In the genomic region with DNA sequence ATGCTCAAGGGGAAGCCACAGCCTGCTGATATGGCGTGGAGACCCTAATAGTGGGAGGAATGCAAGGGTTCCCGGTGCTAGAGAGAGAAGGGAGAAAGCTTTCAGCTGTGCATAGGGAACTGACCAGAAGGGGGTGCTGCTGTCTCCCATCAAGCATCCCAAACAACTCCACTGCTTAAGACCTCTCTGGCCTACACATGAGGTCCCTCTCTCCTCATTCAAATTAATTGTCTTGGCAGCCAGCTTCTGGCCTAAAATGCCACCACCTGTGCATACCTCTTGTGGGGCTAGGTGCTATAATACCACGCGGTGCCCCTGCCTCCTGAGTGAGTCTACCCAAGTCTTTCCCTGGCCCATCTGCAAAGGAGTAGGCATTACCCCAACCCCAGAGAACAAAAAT, we compare ENCODE assay signal across 9 cellular contexts. TPM values are rescaled to one million over a fixed set of nuclear protein-coding genes. Genes with fewer than 3 reads are reported as not detected.
DNase-seq lines count a peak whose midpoint lies in the region; ATAC-seq and TF ChIP-seq lines count a peak whose summit lies in the region.
"Had no signal": no experiment of that assay in that cellular context is flagged by ENCODE, and none has a peak within 500 bp of the region (broad histone marks: within the 10 kb centered on the region; RNA-seq: fewer than 3 reads in every experiment).

No MANE protein-coding gene starts in this region.

- peak; percentile 64 for DNase-seq in COLO668 (lab: John Stamatoyannopoulos, UW; ENCODE audit: unreplicated experiment)
- DNase-seq in activated T-cell treated with anti-CD3 and anti-CD28 coated beads, Interleukin-2, amount 50 U/mL, for 72 hours: peak; percentile 60 to 68
- peak; percentile 82 for DNase-seq in fibroblast of the aortic adventitia (ENCODE audit: low read depth)
- peak in 33 of 56 donors; percentile 5 to 72 (median 33) for DNase-seq in nucleus accumbens (lab: John Stamatoyannopoulos, UW)
- no peak for DNase-seq in vagina (ENCODE audit: extremely low spot score in 2 of 2)

- peak; percentile 64; the same call in 1 of the 2 replicates for TF ChIP-seq CTCF in HEK293 (tag by site-specific recombination; IDR thresholded peaks at IDR 0.05)
- TF ChIP-seq CTCF in OCI-LY1 (IDR thresholded peaks at IDR 0.05; ENCODE audit: low read length): peak; percentile 74
- peak; percentile 92 for TF ChIP-seq CTCF in fibroblast of the aortic adventitia (IDR thresholded peaks at IDR 0.05; ENCODE audit: insufficient read depth, low read length)
- TF ChIP-seq CTCF in vagina (IDR thresholded peaks at IDR 0.05): peak; percentile 39 to 66 (median 44)

- H3K4me2 ChIP-seq in OCI-LY1 (ENCODE audit: low read length): no peak overlapping the region

- no peaks in the 10 kb centered on the region for H3K27me3 Mint-ChIP-seq in activated T-cell treated with anti-CD3 and anti-CD28 coated beads, Interleukin-2, amount 50 U/mL, for 72 hours (ENCODE audit: low read depth)
- H3K27me3 Mint-ChIP-seq: stimulated activated naive CD8-positive, alpha-beta T cell treated with anti-CD3 and anti-CD28 coated beads, Interleukin-15, Interleukin-2, amounts not matched to agents 100 ng/mL and 50 ng/mL, for 24 hours had no signal

- CTCF ChIA-PET in HEK293 (lab: Yijun Ruan, JAX): interaction anchor here (0.6 to 9.8 kb wide), 21 partner anchors 8 to 906 kb away, joined by 3 to 133 read pairs (median 5); a partner anchor contains a TSS

- H3K36me3 ChIP-seq in HEK293 (ENCODE audit: control insufficient read depth in 2 of 2, insufficient read depth in 1 of 2, low read length in 2 of 2) (peaks cover 0 to 46% of the 10 kb centered on the region in 2 experiments; a peak in 1 of 3 replicates), OCI-LY1 (ENCODE audit: insufficient read depth, low read length) (peaks cover 13% of the 10 kb centered on the region), vagina (peaks cover 0 to 12% of the 10 kb centered on the region in 2 donors)

- peaks cover 0 to 4% of the 10 kb centered on the region in 2 donors for H3K36me3 Mint-ChIP-seq in activated T-cell treated with anti-CD3 and anti-CD28 coated beads, Interleukin-2, amount 50 U/mL, for 72 hours (ENCODE audit: insufficient read depth in 2 of 2)

- H3F3A ChIP-seq in OCI-LY1 (ENCODE audit: insufficient read depth, low read length): no peaks in the 10 kb centered on the region

- ATAC-seq in activated T-cell treated with anti-CD3 and anti-CD28 coated beads, Interleukin-2, amount 50 U/mL, for 72 hours (replicated peaks in 1 of 2): peak; percentile 35 to 62
- ATAC-seq in HG02981 (IDR thresholded peaks at IDR 0.05; ENCODE audit: unreplicated experiment): no peak

- H3K9me3 ChIP-seq in HEK293 (ENCODE audit: control insufficient read depth, insufficient read depth, low read depth, low read length): no peaks in the 10 kb centered on the region
- no peaks in the 10 kb centered on the region for H3K9me3 ChIP-seq in OCI-LY1 (ENCODE audit: low read length)
- no peaks in the 10 kb centered on the region for H3K9me3 ChIP-seq in vagina

- no peaks in the 10 kb centered on the region for H3K9me2 ChIP-seq in OCI-LY1 (ENCODE audit: low read depth, low read length)

- no peak overlapping the region for H3K4me3 Mint-ChIP-seq in activated T-cell treated with anti-CD3 and anti-CD28 coated beads, Interleukin-2, amount 50 U/mL, for 72 hours

- no peak overlapping the region for H2AFZ ChIP-seq in OCI-LY1 (ENCODE audit: low read length)

- no peaks in the 10 kb centered on the region for H3K9me3 Mint-ChIP-seq in activated T-cell treated with anti-CD3 and anti-CD28 coated beads, Interleukin-2, amount 50 U/mL, for 72 hours
- H3K9me3 Mint-ChIP-seq: stimulated activated naive CD8-positive, alpha-beta T cell treated with anti-CD3 and anti-CD28 coated beads, Interleukin-15, Interleukin-2, amounts not matched to agents 100 ng/mL and 50 ng/mL, for 24 hours had no signal

- H3K4me3 ChIP-seq in HEK293 (ENCODE audit: low read depth, low read length) (no peak overlapping the region), OCI-LY1 (ENCODE audit: low read depth, low read length, poor library complexity, severe bottlenecking) (no peak overlapping the region), fibroblast of the aortic adventitia (ENCODE audit: low read depth, low read length) (no peak overlapping the region), vagina (no peak overlapping the region)

- H3K27me3 ChIP-seq in OCI-LY1 (ENCODE audit: insufficient read depth, low read length) (no peaks in the 10 kb centered on the region), vagina (no peaks in the 10 kb centered on the region)

- H3K9ac ChIP-seq in OCI-LY1 (ENCODE audit: low read length): no peak overlapping the region

- H3K4me1 ChIP-seq in HEK293 (ENCODE audit: control insufficient read depth, insufficient read depth, low read length) (peaks cover 4% of the 10 kb centered on the region; the same call in 1 of the 2 replicates), OCI-LY1 (ENCODE audit: insufficient read depth, low read length, severe bottlenecking) (no peaks in the 10 kb centered on the region), vagina (no peaks in the 10 kb centered on the region)

- POLR2A ChIA-PET in HEK293 (lab: Yijun Ruan, JAX): interaction anchor here (0.9 to 3.2 kb wide), 2 partner anchors 15 to 65 kb away, joined by 3 to 17 read pairs; a partner anchor contains a TSS

- H3K27ac Mint-ChIP-seq in activated T-cell treated with anti-CD3 and anti-CD28 coated beads, Interleukin-2, amount 50 U/mL, for 72 hours: no peak overlapping the region

- TF ChIP-seq POLR2A in vagina (IDR thresholded peaks at IDR 0.05): no peak

- no peaks in the 10 kb centered on the region for H4K20me1 ChIP-seq in OCI-LY1 (ENCODE audit: insufficient read depth, low read length)

- H3K27ac ChIP-seq in HEK293 (ENCODE audit: extremely low read depth, low read depth, low read length): no peak overlapping the region
- no peak overlapping the region for H3K27ac ChIP-seq in OCI-LY1 (ENCODE audit: low read depth, low read length, poor library complexity, severe bottlenecking)
- no peak overlapping the region for H3K27ac ChIP-seq in vagina

- intact Hi-C loops in vagina (cut with DNase I): no loop called here

- no peaks in the 10 kb centered on the region for H3K79me2 ChIP-seq in OCI-LY1 (ENCODE audit: insufficient read depth, low read length)

- peaks cover 13% of the 10 kb centered on the region for H3K4me1 Mint-ChIP-seq in activated T-cell treated with anti-CD3 and anti-CD28 coated beads, Interleukin-2, amount 50 U/mL, for 72 hours (ENCODE audit: low read depth)

TF ChIP-seq in HEK293, 187 proteins besides CTCF, POLR2A, EP300 and RAD21:
- TF ChIP-seq ZFP41 (tag by site-specific recombination; IDR thresholded peaks at IDR 0.05; ENCODE audit: borderline replicate concordance): no peak
- TF ChIP-seq ZNF114 (tag by site-specific recombination; IDR thresholded peaks at IDR 0.05): no peak
- no peak for TF ChIP-seq ZNF175 (tag by site-specific recombination; IDR thresholded peaks at IDR 0.05)
- no peak for TF ChIP-seq ZNF747 (tag by site-specific recombination; IDR thresholded peaks at IDR 0.05)
- peak; percentile 60 for TF ChIP-seq ZNF654 (tag by site-specific recombination; IDR thresholded peaks at IDR 0.05; ENCODE audit: low read depth)
- no peak for TF ChIP-seq ZIC2 (tag by site-specific recombination; IDR thresholded peaks at IDR 0.05)
- TF ChIP-seq ZNF2 (tag by site-specific recombination; IDR thresholded peaks at IDR 0.05): peak; percentile 56; the same call in 1 of the 2 replicates
- TF ChIP-seq BCL11B (tag by site-specific recombination; IDR thresholded peaks at IDR 0.05; ENCODE audit: low read depth): no peak
TF ChIP-seq in HEK293: peak in this region for 2.

RNA-seq across cellular contexts. Expression of a gene that starts 14.5 kb away (rescaled TPM):
- total RNA-seq in activated T-cell treated with anti-CD3 and anti-CD28 coated beads, Interleukin-2, amount 50 U/mL, for 72 hours: 10 to 100 TPM; 26.3 to 35.8 TPM
- total RNA-seq in fibroblast of the aortic adventitia (ENCODE audit: low replicate concordance) (28.4 and 37.7 TPM in 2 replicates), vagina (16.0 TPM)

RNA-seq across cellular contexts. Expression of a gene that starts 20.6 kb away (rescaled TPM):
- not detected for total RNA-seq in activated T-cell treated with anti-CD3 and anti-CD28 coated beads, Interleukin-2, amount 50 U/mL, for 72 hours
- total RNA-seq in fibroblast of the aortic adventitia (ENCODE audit: low replicate concordance): 0.18 and 8.3 TPM in 2 replicates
- total RNA-seq in vagina: 21.6 TPM

RNA-seq across cellular contexts. Expression of a gene that starts 28.1 kb away (rescaled TPM):
- total RNA-seq in activated T-cell treated with anti-CD3 and anti-CD28 coated beads, Interleukin-2, amount 50 U/mL, for 72 hours: under 1 TPM; 0.48 to 0.49 TPM
- total RNA-seq in fibroblast of the aortic adventitia (ENCODE audit: low replicate concordance) (0.09 TPM in 1 of 2 replicates, not detected in the other), vagina (not detected)

RNA-seq across cellular contexts. Expression of a gene that starts 33.4 kb away (rescaled TPM):
- 10 to 100 TPM; 30.4 to 31.5 TPM for total RNA-seq in activated T-cell treated with anti-CD3 and anti-CD28 coated beads, Interleukin-2, amount 50 U/mL, for 72 hours
- total RNA-seq in fibroblast of the aortic adventitia (ENCODE audit: low replicate concordance) (94.8 and 170 TPM in 2 replicates), vagina (62.9 TPM)

RNA-seq across cellular contexts. Expression of a gene that starts 40.7 kb away (rescaled TPM):
- total RNA-seq in activated T-cell treated with anti-CD3 and anti-CD28 coated beads, Interleukin-2, amount 50 U/mL, for 72 hours: under 1 TPM in 1 of 2 donors, not detected in 1; 0.02 TPM
- total RNA-seq in fibroblast of the aortic adventitia (ENCODE audit: low replicate concordance) (0.08 TPM in 1 of 2 replicates, not detected in the other), vagina (8.8 TPM)

Comparison
In these comparisons a context has a peak if more than half of its experiments do, and no peak if none do; other contexts are left out.
1. DNase-seq: peak in COLO668 (single experiment), activated T-cell treated with anti-CD3 and anti-CD28 coated beads, Interleukin-2, amount 50 U/mL, for 72 hours (2 of 2), fibroblast of the aortic adventitia (single experiment) and nucleus accumbens (33 of 56); none in vagina (0 of 2).
2. Peak in every context shown above with its lines, with median percentiles within 50 percentile points of each other: CTCF ChIP-seq.